1 cellular context compared by ENCODE assay signal in the genomic region with DNA sequence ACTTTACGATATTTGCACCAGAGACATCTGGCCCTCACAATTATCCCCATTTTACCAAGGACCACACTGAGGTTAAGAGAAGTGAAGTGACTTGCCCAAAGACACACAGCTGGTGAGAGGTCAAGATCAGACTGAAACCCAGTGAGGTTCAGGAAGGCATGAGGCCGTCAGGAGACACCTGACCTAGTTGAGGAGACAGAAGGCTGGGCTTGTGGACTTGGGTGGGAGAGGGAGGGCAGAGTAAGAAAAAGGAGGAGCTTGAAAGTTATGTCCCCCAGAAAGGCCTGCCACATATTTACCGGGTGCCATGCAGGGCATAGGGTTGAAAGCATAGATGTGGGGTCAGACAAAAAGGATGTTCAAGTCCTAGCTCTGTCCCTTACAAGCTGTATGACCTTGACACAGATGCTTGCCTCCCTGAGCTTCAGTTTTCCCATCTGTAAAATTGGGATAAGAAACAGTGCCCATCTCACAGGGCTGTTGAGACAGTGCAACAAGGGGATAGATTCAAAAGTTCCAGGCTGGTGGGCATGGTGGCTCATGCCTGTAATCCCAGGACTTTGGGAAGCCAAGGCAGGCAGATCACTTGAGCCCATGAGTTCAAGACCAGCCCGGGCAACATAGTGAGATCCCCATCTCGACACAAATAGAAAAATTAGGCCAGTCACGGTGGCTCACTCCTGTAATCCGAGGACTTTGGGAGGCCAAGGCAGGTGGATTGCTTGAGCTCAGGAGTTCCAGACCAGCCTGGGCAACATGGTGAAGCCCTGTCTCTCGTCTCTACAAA.
TF ChIP-seq lines count a peak whose summit lies in the region.

No MANE protein-coding gene starts in this region.

TF ChIP-seq in IMR-90, 13 proteins besides CTCF, POLR2A, EP300 and RAD21:
- TF ChIP-seq MXI1 (IDR thresholded peaks at IDR 0.05; ENCODE audit: borderline replicate concordance, low read depth, low read length) (no peak), MAZ (IDR thresholded peaks at IDR 0.05; ENCODE audit: borderline replicate concordance, low read depth, low read length) (no peak), SMC3 (IDR thresholded peaks at IDR 0.05; ENCODE audit: low read depth, low read length) (no peak), CEBPB (IDR thresholded peaks at IDR 0.05; ENCODE audit: low read depth, low read length) (no peak), MAFK (IDR thresholded peaks at IDR 0.05; ENCODE audit: low read depth, low read length) (no peak), RCOR1 (IDR thresholded peaks at IDR 0.05; ENCODE audit: insufficient replicate concordance, low read length) (no peak), NFE2L2 (IDR thresholded peaks at IDR 0.05; ENCODE audit: low read depth, low read length) (no peak), BHLHE40 (IDR thresholded peaks at IDR 0.05; ENCODE audit: low read depth, low read length) (no peak)
- TF ChIP-seq, protein P1, sequence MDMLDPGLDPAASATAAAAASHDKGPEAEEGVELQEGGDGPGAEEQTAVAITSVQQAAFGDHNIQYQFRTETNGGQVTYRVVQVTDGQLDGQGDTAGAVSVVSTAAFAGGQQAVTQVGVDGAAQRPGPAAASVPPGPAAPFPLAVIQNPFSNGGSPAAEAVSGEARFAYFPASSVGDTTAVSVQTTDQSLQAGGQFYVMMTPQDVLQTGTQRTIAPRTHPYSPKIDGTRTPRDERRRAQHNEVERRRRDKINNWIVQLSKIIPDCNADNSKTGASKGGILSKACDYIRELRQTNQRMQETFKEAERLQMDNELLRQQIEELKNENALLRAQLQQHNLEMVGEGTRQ (IDR thresholded peaks at IDR 0.05; ENCODE audit: low read depth, low read length), result no peak
- TF ChIP-seq, protein P2, sequence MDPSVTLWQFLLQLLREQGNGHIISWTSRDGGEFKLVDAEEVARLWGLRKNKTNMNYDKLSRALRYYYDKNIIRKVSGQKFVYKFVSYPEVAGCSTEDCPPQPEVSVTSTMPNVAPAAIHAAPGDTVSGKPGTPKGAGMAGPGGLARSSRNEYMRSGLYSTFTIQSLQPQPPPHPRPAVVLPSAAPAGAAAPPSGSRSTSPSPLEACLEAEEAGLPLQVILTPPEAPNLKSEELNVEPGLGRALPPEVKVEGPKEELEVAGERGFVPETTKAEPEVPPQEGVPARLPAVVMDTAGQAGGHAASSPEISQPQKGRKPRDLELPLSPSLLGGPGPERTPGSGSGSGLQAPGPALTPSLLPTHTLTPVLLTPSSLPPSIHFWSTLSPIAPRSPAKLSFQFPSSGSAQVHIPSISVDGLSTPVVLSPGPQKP (IDR thresholded peaks at IDR 0.05; ENCODE audit: borderline replicate concordance, low read depth, low read length), result no peak
